8 cellular contexts compared by ENCODE assay signal in the genomic region with DNA sequence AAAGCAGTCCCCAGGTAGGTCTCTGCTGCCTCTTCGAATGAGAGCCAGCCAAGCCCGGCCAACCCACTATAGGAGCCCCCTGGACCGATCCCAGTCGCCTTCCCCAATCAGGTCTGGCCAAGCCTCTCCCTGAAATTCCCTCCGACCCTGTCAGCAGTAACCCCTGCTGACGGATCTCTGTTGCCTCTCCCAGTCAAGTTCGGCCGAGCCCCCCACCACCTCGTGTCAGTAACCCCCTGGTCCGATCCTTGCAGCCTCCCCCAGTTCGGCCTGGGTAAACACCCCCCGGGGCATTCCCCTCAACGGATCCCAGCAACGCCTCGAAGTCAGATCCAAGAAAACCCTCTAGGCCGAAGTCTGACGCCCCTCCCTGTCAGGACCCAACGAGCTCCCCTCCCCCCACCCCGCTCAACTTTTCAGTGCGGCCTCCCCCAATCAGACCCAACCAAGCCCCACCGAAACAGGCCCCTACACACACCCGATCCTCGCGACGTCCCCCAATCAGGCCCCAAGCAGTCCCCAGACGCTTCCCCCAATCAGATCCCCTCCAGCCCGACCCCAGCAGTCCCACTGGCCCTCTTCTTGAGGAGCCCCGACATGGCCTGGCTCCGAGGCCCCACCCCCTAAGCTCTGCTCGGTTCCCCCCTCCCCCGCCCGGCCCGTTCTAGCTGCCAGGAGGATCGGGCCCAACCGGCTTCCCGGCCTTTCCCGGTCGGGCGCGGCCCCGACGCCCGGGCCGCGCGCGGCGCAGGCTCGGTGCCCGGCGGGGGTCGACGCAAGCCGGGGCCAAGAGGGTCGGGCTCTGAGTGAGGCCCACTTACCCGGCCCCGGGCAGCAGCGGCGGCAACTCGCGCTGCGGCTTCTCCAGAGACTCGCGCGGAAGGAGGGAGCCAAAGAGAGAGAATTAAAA. TPM values are rescaled to one million over a fixed set of nuclear protein-coding genes. Genes with fewer than 3 reads are reported as not detected.
A peak's percentile ranks its signal among the peaks of the same experiment; 100 is the strongest.
DNase-seq lines count a peak whose midpoint lies in the region; ATAC-seq, FAIRE-seq and TF ChIP-seq lines count a peak whose summit lies in the region.

No MANE protein-coding gene starts in this region.

- under 1% methylated on average over 41 of the region's 65 CpGs for WGBS in prostate gland

- no peak for FAIRE-seq in GM19239 (lab: Jason Lieb, UNC)

- H3K4me2 ChIP-seq in BLaER1 = peak overlapping the region; percentile 88

- peaks cover 42% of the 10 kb centered on the region for H3K4me1 ChIP-seq in BLaER1
- peaks cover 4 to 29% of the 10 kb centered on the region in 2 donors for H3K4me1 ChIP-seq in ascending aorta
- peaks cover 0 to 40% of the 10 kb centered on the region in 2 donors for H3K4me1 ChIP-seq in right atrium auricular region
- peaks cover 11% of the 10 kb centered on the region for H3K4me1 ChIP-seq in prostate gland (replicated peaks)

- H3K27ac ChIP-seq in BLaER1 (peak overlapping the region; percentile 99), SK-N-MC (peak overlapping the region; percentile 92), ascending aorta (peak overlapping the region; percentile 88 to 98), right atrium auricular region (peak overlapping the region; percentile 97), prostate gland (peak overlapping the region; percentile 87 to 95)

- H3K9me3 ChIP-seq in BLaER1 (no peaks in the 10 kb centered on the region), SK-N-MC (ENCODE audit: low read depth, low read length) (no peaks in the 10 kb centered on the region), ascending aorta (no peaks in the 10 kb centered on the region), right atrium auricular region (no peaks in the 10 kb centered on the region), prostate gland (no peaks in the 10 kb centered on the region)

- TF ChIP-seq POLR2A in prostate gland (IDR thresholded peaks at IDR 0.05) = peak; percentile 4

- H3K27me3 ChIP-seq in BLaER1 (no peaks in the 10 kb centered on the region), ascending aorta (no peaks in the 10 kb centered on the region), right atrium auricular region (no peaks in the 10 kb centered on the region), prostate gland (replicated peaks; ENCODE audit: insufficient read depth) (no peaks in the 10 kb centered on the region)

- DNase-seq in GM19239 (ENCODE audit: insufficient read length, low spot score) (peak; percentile 78), SK-N-MC (ENCODE audit: low read depth, low spot score) (no peak), ascending aorta (ENCODE audit: low spot score in 2 of 2) (peak in 1 of 2 donors; percentile 79), right atrium auricular region (ENCODE audit: low spot score) (no peak), prostate gland (ENCODE audit: low spot score) (peak; percentile 60), mesenteric fat pad (ENCODE audit: low spot score) (no peak)

- H3K4me3 ChIP-seq in BLaER1 = peak overlapping the region; percentile 82
- H3K4me3 ChIP-seq in SK-N-MC = peak overlapping the region; percentile 97
- H3K4me3 ChIP-seq in ascending aorta = peak overlapping the region; percentile 81 to 95
- H3K4me3 ChIP-seq in right atrium auricular region = peak overlapping the region; percentile 64 to 83
- peak overlapping the region; percentile 75 to 83 for H3K4me3 ChIP-seq in prostate gland

- peaks cover 50% of the 10 kb centered on the region for H4K20me1 ChIP-seq in BLaER1

- ATAC-seq in HG03565 (IDR thresholded peaks at IDR 0.05; ENCODE audit: unreplicated experiment) = peak; percentile 4

- intact Hi-C loops in ascending aorta (cut with DNase I) = loop anchor here (2.0 kb wide), 1 partner anchor 25 kb away; a partner anchor contains a TSS
- intact Hi-C loops in prostate gland (cut with DNase I) = loop anchor here (10.0 kb wide), 1 partner anchor 73 kb away; a partner anchor contains a TSS

- TF ChIP-seq CTCF in ascending aorta (IDR thresholded peaks at IDR 0.05) (no peak), right atrium auricular region (IDR thresholded peaks at IDR 0.05) (no peak), prostate gland (IDR thresholded peaks at IDR 0.05) (no peak)

- H3K36me3 ChIP-seq in BLaER1 = peaks cover 39% of the 10 kb centered on the region
- peaks cover 35% of the 10 kb centered on the region for H3K36me3 ChIP-seq in SK-N-MC (ENCODE audit: insufficient read depth, low read length)
- H3K36me3 ChIP-seq in ascending aorta = peaks cover 12 to 16% of the 10 kb centered on the region in 2 donors
- peaks cover 18% of the 10 kb centered on the region for H3K36me3 ChIP-seq in right atrium auricular region
- H3K36me3 ChIP-seq in prostate gland = peaks cover 0 to 6% of the 10 kb centered on the region in 2 donors

- H3K9ac ChIP-seq in BLaER1 (peak overlapping the region; percentile 98), SK-N-MC (ENCODE audit: insufficient read length) (peak overlapping the region; percentile 100)

RNA-seq across cellular contexts. Expression of a gene that starts 1.8 kb away (rescaled TPM):
- total RNA-seq in ascending aorta (82.6 TPM), right atrium auricular region (10 to 100 TPM; 35.9 to 55.2 TPM), prostate gland (100 to 1,000 TPM in 1 of 2 donors, 10 to 100 TPM in 1; 50.1 to 123 TPM), mesenteric fat pad (79.4 TPM)

RNA-seq across cellular contexts. Expression of a gene that starts 12.6 kb away (rescaled TPM):
- total RNA-seq in ascending aorta (338 TPM), right atrium auricular region (100 to 1,000 TPM; 262 to 287 TPM), prostate gland (100 to 1,000 TPM; 367 to 399 TPM), mesenteric fat pad (139 TPM)

RNA-seq across cellular contexts. Expression of a gene that starts 15.4 kb away (rescaled TPM):
- 43.6 TPM for total RNA-seq in ascending aorta
- 10 to 100 TPM; 44.6 to 55.1 TPM for total RNA-seq in right atrium auricular region
- 10 to 100 TPM; 65.4 to 82.1 TPM for total RNA-seq in prostate gland
- total RNA-seq in mesenteric fat pad = 57.6 TPM

RNA-seq across cellular contexts. Expression of a gene that starts 25.5 kb away (rescaled TPM):
- total RNA-seq in ascending aorta (7.6 TPM), right atrium auricular region (1 to 10 TPM; 1.8 TPM), prostate gland (10 to 100 TPM in 1 of 2 donors, 1 to 10 TPM in 1; 9.1 to 16.9 TPM), mesenteric fat pad (4.4 TPM)

RNA-seq across cellular contexts. Expression of a gene that starts 29.7 kb away (rescaled TPM):
- total RNA-seq in ascending aorta (not detected), right atrium auricular region (not detected), prostate gland (under 1 TPM in 1 of 2 donors, not detected in 1; 0.91 TPM), mesenteric fat pad (not detected)

Comparison
In these comparisons a context has a peak if more than half of its experiments do, and no peak if none do; other contexts are left out.
1. DNase-seq: peak in GM19239 (single experiment) and prostate gland (single experiment); none in SK-N-MC (single experiment), right atrium auricular region (single experiment) and mesenteric fat pad (single experiment).
2. Peak in every context shown above with its lines, with median percentiles within 50 percentile points of each other: H3K27ac ChIP-seq and H3K4me3 ChIP-seq.